ENCODE assay signal across 12 cellular contexts in genomic region chr1:46173361-46173856, GRCh38. TPM values are rescaled to one million over a fixed set of nuclear protein-coding genes. Genes with fewer than 3 reads are reported as not detected.
DNase-seq lines count a peak whose midpoint lies in the region; ATAC-seq, FAIRE-seq and TF ChIP-seq lines count a peak whose summit lies in the region.
"Had no signal": no experiment of that assay in that cellular context is flagged by ENCODE, and none has a peak within 500 bp of the region (broad histone marks: within the 10 kb centered on the region; RNA-seq: fewer than 3 reads in every experiment).

No MANE protein-coding gene starts in this region.

- no peaks in the 10 kb centered on the region for H3K9me3 ChIP-seq in esophagus squamous epithelium
- H3K9me3 ChIP-seq: tibial artery had no signal

- peaks cover 0 to 5% (median 0%) of the 10 kb centered on the region in 4 donors for H3K27me3 ChIP-seq in esophagus squamous epithelium

- WGBS in esophagus squamous epithelium, 2 donors, result 43% methylated on average over 4 of the region's 4 CpGs; no CpG with 5 or more reads in 1 of the 2 donors

- H3K4me1 ChIP-seq in esophagus squamous epithelium, result peaks cover 19 to 58% (median 44%) of the 10 kb centered on the region in 3 donors

- peak overlapping the region in 3 of 4 donors; percentile 76 to 89 (median 78) for H3K27ac ChIP-seq in esophagus squamous epithelium

- no peak for TF ChIP-seq POLR2A in GM12891 (IDR thresholded peaks at IDR 0.05; ENCODE audit: low read depth, low read length)
- no peak for TF ChIP-seq POLR2A in esophagus squamous epithelium (IDR thresholded peaks at IDR 0.05)

- TF ChIP-seq CTCF in esophagus squamous epithelium (IDR thresholded peaks at IDR 0.05), result no peak

- DNase-seq in GM12891 (ENCODE audit: insufficient read length, low spot score), result no peak
- peak; percentile 60 for DNase-seq in NCI-H2227 (lab: John Stamatoyannopoulos, UW; ENCODE audit: unreplicated experiment)
- DNase-seq in esophagus squamous epithelium (lab: John Stamatoyannopoulos, UW), result no peak
- DNase-seq in putamen (ENCODE audit: low spot score), result peak; percentile 60
- no peak for DNase-seq in NCI-H1048 (lab: John Stamatoyannopoulos, UW)
- DNase-seq in mesenteric fat pad (ENCODE audit: low spot score), result no peak
- DNase-seq: activated CD4-positive, alpha-beta T cell treated with anti-CD3 and anti-CD28 coated beads for 36 hours; NCI-H226; tibial artery had no signal

- no peaks in the 10 kb centered on the region for H3K36me3 ChIP-seq in esophagus squamous epithelium
- H3K36me3 ChIP-seq: tibial artery had no signal

- intact Hi-C loops in esophagus squamous epithelium (cut with DNase I), result no loop called here

- FAIRE-seq in GM12891 (lab: Jason Lieb, UNC), result peak; percentile 9
- FAIRE-seq: GM18507 had no signal

- no peak overlapping the region for H3K4me3 ChIP-seq in esophagus squamous epithelium
- H3K4me3 ChIP-seq: tibial artery had no signal

- ATAC-seq in HG03432 (IDR thresholded peaks at IDR 0.05; ENCODE audit: unreplicated experiment) (no peak), HG02798 (IDR thresholded peaks at IDR 0.05; ENCODE audit: poor library complexity, unreplicated experiment) (no peak)
- ATAC-seq: activated CD4-positive, alpha-beta T cell treated with anti-CD3 and anti-CD28 coated beads for 36 hours had no signal

TF ChIP-seq in GM12891, 5 proteins besides CTCF, POLR2A, EP300 and RAD21:
- TF ChIP-seq TAF1 (IDR thresholded peaks at IDR 0.05; ENCODE audit: low read depth, low read length) (no peak), POLR2AphosphoS5 (IDR thresholded peaks at IDR 0.05; ENCODE audit: low read depth, low read length) (no peak), POU2F2 (IDR thresholded peaks at IDR 0.05; ENCODE audit: low read depth, low read length) (no peak), SPI1 (IDR thresholded peaks at IDR 0.05; ENCODE audit: low read depth, low read length) (no peak), PAX5 (IDR thresholded peaks at IDR 0.05; ENCODE audit: insufficient read depth, low read length, severe bottlenecking) (no peak)

RNA-seq across cellular contexts. Expression of gene TSPAN1, which starts 1.5 kb away (rescaled TPM):
- 0.06 TPM for polyA plus RNA-seq in GM12891 (2012; ENCODE audit: low read depth, missing spikeins)
- 10 to 100 TPM in 1 of 4 donors, 1 to 10 TPM in 3; 1.4 to 10.7 (median 5.0) TPM for total RNA-seq in esophagus squamous epithelium
- total RNA-seq in mesenteric fat pad, result 1.2 TPM
- total RNA-seq: activated CD4-positive, alpha-beta T cell treated with anti-CD3 and anti-CD28 coated beads for 36 hours had no signal

RNA-seq across cellular contexts. Expression of gene P3R3URF, which starts 2.9 kb away (rescaled TPM):
- not detected for polyA plus RNA-seq in GM12891 (2012; ENCODE audit: low read depth, missing spikeins)
- total RNA-seq in esophagus squamous epithelium, result not detected
- not detected for total RNA-seq in mesenteric fat pad
- total RNA-seq: activated CD4-positive, alpha-beta T cell treated with anti-CD3 and anti-CD28 coated beads for 36 hours had no signal

RNA-seq across cellular contexts. Expression of gene POMGNT1, which starts 24.8 kb away (rescaled TPM):
- polyA plus RNA-seq in GM12891 (2012; ENCODE audit: low read depth, missing spikeins), result 20.6 TPM
- total RNA-seq in esophagus squamous epithelium (10 to 100 TPM; 23.9 to 36.7 (median 28.1) TPM), mesenteric fat pad (53.1 TPM)

RNA-seq across cellular contexts. Expression of gene LURAP1, which starts 29.7 kb away (rescaled TPM):
- not detected for polyA plus RNA-seq in GM12891 (2012; ENCODE audit: low read depth, missing spikeins)
- 1 to 10 TPM; 1.7 to 4.6 (median 3.1) TPM for total RNA-seq in esophagus squamous epithelium
- total RNA-seq in mesenteric fat pad, result 3.5 TPM

RNA-seq across cellular contexts. Expression of gene PIK3R3, which starts 41.0 kb away (rescaled TPM):
- polyA plus RNA-seq in GM12891 (2012; ENCODE audit: low read depth, missing spikeins), result 5.9 TPM
- total RNA-seq in esophagus squamous epithelium, result 1 to 10 TPM; 3.0 to 7.6 (median 6.2) TPM
- total RNA-seq in mesenteric fat pad, result 72.6 TPM

Comparison
In these comparisons a context has a peak if more than half of its experiments do, and no peak if none do; other contexts are left out.
1. DNase-seq: peak in NCI-H2227 (single experiment) and putamen (single experiment); none in GM12891 (single experiment), esophagus squamous epithelium (single experiment), NCI-H1048 (single experiment) and mesenteric fat pad (single experiment).